In genomic region chr6:38715016-38715809, GRCh38 we compare ENCODE assay signal across 1 cellular context.
TF ChIP-seq lines count a peak whose summit lies in the region.

DNAH8 (plus strand) TSS chr6:38715311; CDS start chr6:38722810, 7,499 bp downstream.

TF ChIP-seq in SK-N-SH, 30 proteins besides CTCF, POLR2A, EP300 and RAD21 (continued from another document):
- TF ChIP-seq ZBTB33 (IDR thresholded peaks at IDR 0.05; ENCODE audit: borderline replicate concordance, low read depth) (no peak), NRF1 (IDR thresholded peaks at IDR 0.05; ENCODE audit: low read depth, low read length) (no peak), USF1 (IDR thresholded peaks at IDR 0.05; ENCODE audit: borderline replicate concordance, low read depth) (no peak), REST (IDR thresholded peaks at IDR 0.05; ENCODE audit: low read depth, low read length) (no peak), MAX (IDR thresholded peaks at IDR 0.05; ENCODE audit: low read depth) (no peak), JUND (IDR thresholded peaks at IDR 0.05) (no peak), CHD2 (IDR thresholded peaks at IDR 0.05; ENCODE audit: low read length, partially characterized antibody) (no peak), MXI1 (IDR thresholded peaks at IDR 0.05; ENCODE audit: low read depth, low read length) (no peak), IRF3 (IDR thresholded peaks at IDR 0.05; ENCODE audit: low read depth, low read length) (no peak), RFX5 (IDR thresholded peaks at IDR 0.05; ENCODE audit: low read length) (no peak), TAF1 (IDR thresholded peaks at IDR 0.05; ENCODE audit: borderline replicate concordance, low read depth, low read length) (no peak), SIN3A (IDR thresholded peaks at IDR 0.05; ENCODE audit: borderline replicate concordance, low read depth, low read length) (no peak), GATA2 (CRISPR knock-in tag; IDR thresholded peaks at IDR 0.05) (no peak)
